Comparison of ENCODE assay signal across 8 cellular contexts in the genomic region with DNA sequence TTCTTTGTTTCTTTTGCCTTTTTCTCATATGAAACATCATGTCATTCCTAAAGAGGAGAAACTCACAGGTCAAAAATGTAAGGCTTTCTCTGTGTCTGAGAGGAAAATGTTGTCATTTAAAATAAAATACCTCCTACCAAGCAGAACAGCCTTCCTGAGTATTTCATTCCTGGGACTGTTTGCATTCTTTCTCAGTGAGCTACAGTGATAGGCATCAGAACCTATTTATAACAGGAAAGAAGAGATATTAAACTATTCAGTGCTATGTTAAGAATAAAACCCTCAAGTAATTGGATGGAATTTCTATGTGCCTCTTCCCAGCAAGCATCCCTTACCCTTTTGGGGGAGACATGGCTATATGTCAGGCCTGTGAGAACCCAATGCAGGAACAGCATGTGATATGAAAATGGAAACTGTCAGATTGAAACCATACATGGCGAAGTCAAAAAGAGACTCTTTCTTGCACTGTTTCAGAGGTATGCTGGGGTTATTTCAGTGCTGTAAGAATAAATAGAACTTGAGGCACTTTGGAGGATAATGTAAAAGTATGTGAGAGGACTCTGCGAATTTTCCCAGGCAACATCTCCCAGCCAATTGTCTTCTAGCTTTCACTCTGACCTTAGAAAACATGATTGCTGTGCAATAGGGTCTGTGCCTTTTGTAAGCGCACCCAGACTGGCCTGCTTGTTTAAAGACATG.
DNase-seq lines count a peak whose midpoint lies in the region; ATAC-seq, FAIRE-seq and TF ChIP-seq lines count a peak whose summit lies in the region.

No MANE protein-coding gene starts in this region.

- H2AFZ ChIP-seq in keratinocyte (ENCODE audit: control insufficient read depth, low read length): peak overlapping the region; percentile 77

- no peaks in the 10 kb centered on the region for H3K27me3 ChIP-seq in keratinocyte (ENCODE audit: control insufficient read depth, extremely low read depth, insufficient read depth, low read length)
- no peaks in the 10 kb centered on the region for H3K27me3 ChIP-seq in suprapubic skin

- H3K4me1 ChIP-seq in keratinocyte (ENCODE audit: control insufficient read depth, extremely low read depth, insufficient read depth, low read length) (peaks cover 17% of the 10 kb centered on the region), suprapubic skin (no peaks in the 10 kb centered on the region)

- intact Hi-C loops in activated CD8-positive, alpha-beta T cell treated with anti-CD3 and anti-CD28 coated beads for 36 hours (cut with micrococcal nuclease): no loop called here

- H3K27ac Mint-ChIP-seq in activated CD8-positive, alpha-beta T cell treated with anti-CD3 and anti-CD28 coated beads for 36 hours: no peak overlapping the region

- H3K9me1 ChIP-seq in keratinocyte (ENCODE audit: control insufficient read depth, extremely low read depth, insufficient read depth, low read length): no peaks in the 10 kb centered on the region

- dilution Hi-C loops in keratinocyte (cut with MboI; ENCODE audit: extremely low pct_ligation_motif_present, low sequenced_read_pairs): no loop called here

- FAIRE-seq in keratinocyte (lab: Jason Lieb, UNC): no peak

- H3K27me3 Mint-ChIP-seq in activated CD8-positive, alpha-beta T cell treated with anti-CD3 and anti-CD28 coated beads for 36 hours: no peaks in the 10 kb centered on the region

- no peak for TF ChIP-seq EP300 in suprapubic skin (IDR thresholded peaks at IDR 0.05)

- H3K36me3 ChIP-seq in keratinocyte (ENCODE audit: control insufficient read depth in 2 of 2, extremely low read depth in 1 of 2, insufficient read depth in 2 of 2, low read length in 2 of 2) (no peaks in the 10 kb centered on the region), suprapubic skin (no peaks in the 10 kb centered on the region)

- H3K27ac ChIP-seq in keratinocyte (ENCODE audit: control insufficient read depth, insufficient read depth, low read length) (peak overlapping the region; percentile 50), suprapubic skin (no peak overlapping the region)

- no peak overlapping the region for H3K4me3 Mint-ChIP-seq in activated CD8-positive, alpha-beta T cell treated with anti-CD3 and anti-CD28 coated beads for 36 hours

- H4K20me1 ChIP-seq in keratinocyte (ENCODE audit: control insufficient read depth, extremely low read depth, insufficient read depth, low read length): no peaks in the 10 kb centered on the region

- 82% methylated on average over 3 of the region's 3 CpGs for WGBS in suprapubic skin

- in situ Hi-C loops in SK-MEL-5 (cut with HindIII; ENCODE audit: low pct_unique_long_range_greater_than_20kb, low sequenced_read_pairs): no loop called here

- POLR2A ChIA-PET in activated CD8-positive, alpha-beta T cell treated with anti-CD3 and anti-CD28 coated beads for 36 hours (lab: Charles Lee): no interaction called here

- no peaks in the 10 kb centered on the region for H3K36me3 Mint-ChIP-seq in activated CD8-positive, alpha-beta T cell treated with anti-CD3 and anti-CD28 coated beads for 36 hours (ENCODE audit: low read depth)

- TF ChIP-seq POLR2A in suprapubic skin (IDR thresholded peaks at IDR 0.05): no peak

- H3K79me2 ChIP-seq in keratinocyte (ENCODE audit: control insufficient read depth, insufficient read depth, low read length): no peaks in the 10 kb centered on the region

- DNase-seq in COLO829 (ENCODE audit: low spot score) (peak; percentile 13), H4 (ENCODE audit: low spot score) (peak; percentile 50), SK-MEL-5 (ENCODE audit: low read depth, low spot score) (peak; percentile 60), keratinocyte (ENCODE audit: low read depth, low spot score) (no peak), suprapubic skin (ENCODE audit: low spot score in 2 of 2) (no peak)
- no peak for DNase-seq in activated effector memory CD4-positive, alpha-beta T cell treated with anti-CD3 and anti-CD28 coated beads, Interleukin-2, amount 50 U/mL, for 16 hours
- no peak for DNase-seq in activated CD8-positive, alpha-beta T cell treated with anti-CD3 and anti-CD28 coated beads for 36 hours

- H3K9me3 ChIP-seq in keratinocyte (ENCODE audit: control insufficient read depth, low read depth, low read length) (no peaks in the 10 kb centered on the region), suprapubic skin (no peaks in the 10 kb centered on the region)

- peak overlapping the region; percentile 37 for H3K4me2 ChIP-seq in keratinocyte (ENCODE audit: control insufficient read depth, extremely low read depth, insufficient read depth, low read depth, low read length)

- no peaks in the 10 kb centered on the region for H3K9me3 Mint-ChIP-seq in activated CD8-positive, alpha-beta T cell treated with anti-CD3 and anti-CD28 coated beads for 36 hours

- no peak overlapping the region for H3K9ac ChIP-seq in keratinocyte (ENCODE audit: control insufficient read depth, extremely low read depth, insufficient read depth, low read length)

- H3K4me3 ChIP-seq in keratinocyte (ENCODE audit: control insufficient read depth in 2 of 3, extremely low read depth in 1 of 3, insufficient read depth in 2 of 3, low read depth in 1 of 3, low read length in 3 of 3) (peak overlapping the region in 1 of 3 experiments; percentile 10), suprapubic skin (no peak overlapping the region)

- H3K4me1 Mint-ChIP-seq in activated CD8-positive, alpha-beta T cell treated with anti-CD3 and anti-CD28 coated beads for 36 hours (ENCODE audit: low read depth): no peaks in the 10 kb centered on the region

- ATAC-seq in HG03457 (IDR thresholded peaks at IDR 0.05; ENCODE audit: unreplicated experiment): no peak
- ATAC-seq in activated CD8-positive, alpha-beta T cell treated with anti-CD3 and anti-CD28 coated beads for 36 hours: no peak

- CTCF ChIA-PET in activated CD8-positive, alpha-beta T cell treated with anti-CD3 and anti-CD28 coated beads for 36 hours (lab: Charles Lee): no interaction called here

- no peak for TF ChIP-seq CTCF in keratinocyte (optimal IDR thresholded peaks at IDR 0.05 in 1 of 3, IDR thresholded peaks at IDR 0.05 in 1 of 3, conservative IDR thresholded peaks at IDR 0.05 in 1 of 3; ENCODE audit: extremely low read depth in 1 of 3, insufficient read depth in 2 of 3, low read length in 3 of 3)
- TF ChIP-seq CTCF in suprapubic skin (IDR thresholded peaks at IDR 0.05): no peak
- TF ChIP-seq CTCF in activated CD8-positive, alpha-beta T cell treated with anti-CD3 and anti-CD28 coated beads for 36 hours (IDR thresholded peaks at IDR 0.05): no peak

Comparison
In these comparisons a context has a peak if more than half of its experiments do, and no peak if none do; other contexts are left out.
1. DNase-seq: peak in COLO829 (single experiment), H4 (single experiment) and SK-MEL-5 (single experiment); none in keratinocyte (single experiment), activated effector memory CD4-positive, alpha-beta T cell treated with anti-CD3 and anti-CD28 coated beads, Interleukin-2, amount 50 U/mL, for 16 hours (single experiment), suprapubic skin (0 of 2) and activated CD8-positive, alpha-beta T cell treated with anti-CD3 and anti-CD28 coated beads for 36 hours (single experiment).